37 cellular contexts compared by ENCODE assay signal in genomic region chr1:156939786-156940334, GRCh38. TPM values are rescaled to one million over a fixed set of nuclear protein-coding genes. Genes with fewer than 3 reads are reported as not detected.
"Had no signal": no experiment of that assay in that cellular context is flagged by ENCODE, and none has a peak within 500 bp of the region (broad histone marks: within the 10 kb centered on the region; RNA-seq: fewer than 3 reads in every experiment).

No MANE protein-coding gene starts in this region.

- H3K4me1 ChIP-seq: adrenal gland, body of pancreas, breast epithelium had no signal

- H3K36me3 ChIP-seq: breast epithelium had no signal

- DNase-seq: activated B cell treated with CpG ODN at 0.5 μM for 24 hours; activated CD4-positive, alpha-beta memory T cell treated with anti-CD3 and anti-CD28 coated beads for 36 hours; activated CD4-positive, alpha-beta T cell treated with anti-CD3 and anti-CD28 coated beads for 4 hours; activated CD4-positive, alpha-beta T cell treated with anti-CD3 and anti-CD28 coated beads, Interleukin-2, amount 10 ng/mL, durations not matched to agents 24 days and 14 days; activated CD4-positive, alpha-beta T cell treated with anti-CD3 and anti-CD28 coated beads, Interleukin-2, amount 50 U/mL, for 1 hour; activated CD4-positive, alpha-beta T cell treated with anti-CD3 and anti-CD28 coated beads, Interleukin-2, amount 50 U/mL, for 4 hours; activated CD4-positive, CD25-positive, alpha-beta regulatory T cell treated with anti-CD3 and anti-CD28 coated beads, Interleukin-2, amount 50 U/mL, for 72 hours; activated CD8-positive, alpha-beta memory T cell treated with anti-CD3 and anti-CD28 coated beads, Interleukin-2, amount 50 U/mL, for 4 hours; activated CD8-positive, alpha-beta T cell treated with anti-CD3 and anti-CD28 coated beads for 36 hours; activated effector memory CD4-positive, alpha-beta T cell treated with anti-CD3 and anti-CD28 coated beads, Interleukin-2, amount 50 U/mL, for 16 hours; activated gamma-delta T cell treated with Interleukin-2 at 50 U/mL for 16 hours; activated naive CD4-positive, alpha-beta T cell; activated naive CD4-positive, alpha-beta T cell treated with anti-CD3 and anti-CD28 coated beads for 36 hours; activated naive CD4-positive, alpha-beta T cell treated with anti-CD3 and anti-CD28 coated beads, Interleukin-2, amount 50 U/mL, for 16 hours; activated naive CD8-positive, alpha-beta T cell treated with anti-CD3 and anti-CD28 coated beads for 36 hours; activated T-cell treated with anti-CD3 and anti-CD28 coated beads for 4 hours; activated T-cell treated with anti-CD3 and anti-CD28 coated beads, Interleukin-2, amount 50 U/mL, for 1 hour; activated T-cell treated with anti-CD3 and anti-CD28 coated beads, Interleukin-2, amount 50 U/mL, for 4 hours; activated T-cell treated with anti-CD3 and anti-CD28 coated beads, Interleukin-2, amount 50 U/mL, for 72 hours; amniotic stem cell; aorta; body of pancreas; brain microvascular endothelial cell; central memory CD4-positive, alpha-beta T cell; T-helper 1 cell; T-helper 2 cell; T-helper 9 cell had no signal

- ATAC-seq: activated CD8-positive, alpha-beta T cell treated with anti-CD3 and anti-CD28 coated beads for 36 hours; activated naive CD4-positive, alpha-beta T cell treated with anti-CD3 and anti-CD28 coated beads, Interleukin-2, amount 50 U/mL, for 72 hours; activated T-cell treated with anti-CD3 and anti-CD28 coated beads, Interleukin-2, amount 50 U/mL, for 4 hours; activated T-cell treated with anti-CD3 and anti-CD28 coated beads, Interleukin-2, amount 50 U/mL, for 72 hours; activated T-helper 17 cell treated with anti-CD3 and anti-CD28 coated beads, Interleukin-2, amount 50 U/mL, for 72 hours; body of pancreas had no signal

- H3K36me3 Mint-ChIP-seq: activated naive CD4-positive, alpha-beta T cell treated with anti-CD3 and anti-CD28 coated beads, Interleukin-2, amount 50 U/mL, for 72 hours; activated naive CD8-positive, alpha-beta T cell treated with anti-CD3 and anti-CD28 coated beads for 36 hours had no signal

- H3K27ac ChIP-seq: adrenal gland, body of pancreas, brain microvascular endothelial cell, breast epithelium, VCaP had no signal

- H3K27me3 Mint-ChIP-seq: activated CD4-positive, alpha-beta memory T cell treated with anti-CD3 and anti-CD28 coated beads for 36 hours; activated CD4-positive, alpha-beta T cell treated with anti-CD3 and anti-CD28 coated beads, Interleukin-2, amount 10 ng/mL, durations not matched to agents 24 days and 14 days; activated CD8-positive, alpha-beta T cell treated with anti-CD3 and anti-CD28 coated beads for 36 hours; activated naive CD8-positive, alpha-beta T cell treated with anti-CD3 and anti-CD28 coated beads for 36 hours; activated T-helper 17 cell treated with anti-CD3 and anti-CD28 coated beads, Interleukin-2, amount 50 U/mL, for 72 hours had no signal

- H3K9me3 Mint-ChIP-seq: activated B cell treated with CpG ODN at 0.5 μM for 24 hours; activated CD4-positive, alpha-beta memory T cell treated with anti-CD3 and anti-CD28 coated beads for 36 hours; activated CD4-positive, alpha-beta T cell treated with anti-CD3 and anti-CD28 coated beads, Interleukin-2, amount 10 ng/mL, durations not matched to agents 24 days and 14 days; activated CD8-positive, alpha-beta T cell treated with anti-CD3 and anti-CD28 coated beads for 36 hours; activated naive CD4-positive, alpha-beta T cell treated with anti-CD3 and anti-CD28 coated beads for 36 hours; activated naive CD4-positive, alpha-beta T cell treated with anti-CD3 and anti-CD28 coated beads, Interleukin-2, amount 50 U/mL, for 72 hours; activated naive CD8-positive, alpha-beta T cell treated with anti-CD3 and anti-CD28 coated beads for 36 hours; activated T-cell treated with anti-CD3 and anti-CD28 coated beads, Interleukin-2, amount 50 U/mL, for 4 hours; activated T-cell treated with anti-CD3 and anti-CD28 coated beads, Interleukin-2, amount 50 U/mL, for 72 hours; activated T-helper 1 cell treated with anti-CD3 and anti-CD28 coated beads, Interleukin-12 subunit alpha, Interleukin-12 subunit beta, Interleukin-2, Interleukin-4 antibody, amounts not matched to agents 30 ng/mL and 10 ng/mL and 1 ng/mL, durations not matched to agents 14 hours and 24 hours and 36 hours; activated T-helper 17 cell treated with anti-CD3 and anti-CD28 coated beads, Interleukin-2, amount 50 U/mL, for 72 hours; T-helper 1 cell treated with Interleukin-12 subunit alpha and Interleukin-12 subunit beta and Interleukin-4 antibody, amounts not matched to agents 30 μg/mL and 1 μg/mL, for 36 hours; T-helper 2 cell treated with Interferon-gamma antibody and Interleukin-4, amounts not matched to agents 5 μg/mL and 100 μg/mL, for 36 hours had no signal

- H3K4me1 Mint-ChIP-seq: activated B cell treated with CpG ODN at 0.5 μM for 24 hours; activated CD4-positive, alpha-beta T cell treated with anti-CD3 and anti-CD28 coated beads, Interleukin-2, amount 10 ng/mL, durations not matched to agents 24 days and 14 days; activated naive CD8-positive, alpha-beta T cell treated with anti-CD3 and anti-CD28 coated beads for 36 hours; activated T-helper 17 cell treated with anti-CD3 and anti-CD28 coated beads, Interleukin-2, amount 50 U/mL, for 72 hours had no signal

- H3K9me3 ChIP-seq: adrenal gland, body of pancreas, breast epithelium had no signal

- H3K27me3 ChIP-seq: adrenal gland, body of pancreas, brain microvascular endothelial cell, breast epithelium had no signal

- H3K4me3 Mint-ChIP-seq: activated B cell treated with CpG ODN at 0.5 μM for 24 hours; activated CD4-positive, alpha-beta memory T cell treated with anti-CD3 and anti-CD28 coated beads for 36 hours; activated CD4-positive, alpha-beta T cell treated with anti-CD3 and anti-CD28 coated beads, Interleukin-2, amount 10 ng/mL, durations not matched to agents 24 days and 14 days; activated CD8-positive, alpha-beta T cell treated with anti-CD3 and anti-CD28 coated beads for 36 hours; activated naive CD4-positive, alpha-beta T cell treated with anti-CD3 and anti-CD28 coated beads for 36 hours; activated naive CD8-positive, alpha-beta T cell treated with anti-CD3 and anti-CD28 coated beads for 36 hours; activated T-cell treated with anti-CD3 and anti-CD28 coated beads, Interleukin-2, amount 50 U/mL, for 4 hours; activated T-cell treated with anti-CD3 and anti-CD28 coated beads, Interleukin-2, amount 50 U/mL, for 72 hours; activated T-helper 1 cell treated with anti-CD3 and anti-CD28 coated beads, Interleukin-12 subunit alpha, Interleukin-12 subunit beta, Interleukin-2, Interleukin-4 antibody, amounts not matched to agents 30 ng/mL and 10 ng/mL and 1 ng/mL, durations not matched to agents 14 hours and 24 hours and 36 hours; activated T-helper 17 cell treated with anti-CD3 and anti-CD28 coated beads, Interleukin-2, amount 50 U/mL, for 72 hours; T-helper 1 cell treated with Interleukin-12 subunit alpha and Interleukin-12 subunit beta and Interleukin-4 antibody, amounts not matched to agents 30 μg/mL and 1 μg/mL, for 36 hours; T-helper 2 cell treated with Interferon-gamma antibody and Interleukin-4, amounts not matched to agents 5 μg/mL and 100 μg/mL, for 36 hours had no signal

- H3K4me3 ChIP-seq: adrenal gland, body of pancreas, breast epithelium had no signal

- H3K27ac Mint-ChIP-seq: activated B cell treated with CpG ODN at 0.5 μM for 24 hours; activated CD4-positive, alpha-beta memory T cell treated with anti-CD3 and anti-CD28 coated beads for 36 hours; activated CD4-positive, alpha-beta T cell treated with anti-CD3 and anti-CD28 coated beads, Interleukin-2, amount 10 ng/mL, durations not matched to agents 24 days and 14 days; activated CD8-positive, alpha-beta T cell treated with anti-CD3 and anti-CD28 coated beads for 36 hours; activated naive CD4-positive, alpha-beta T cell treated with anti-CD3 and anti-CD28 coated beads for 36 hours; activated naive CD4-positive, alpha-beta T cell treated with anti-CD3 and anti-CD28 coated beads, Interleukin-2, amount 50 U/mL, for 72 hours; activated naive CD8-positive, alpha-beta T cell treated with anti-CD3 and anti-CD28 coated beads for 36 hours; activated T-cell treated with anti-CD3 and anti-CD28 coated beads, Interleukin-2, amount 50 U/mL, for 72 hours; activated T-helper 1 cell treated with anti-CD3 and anti-CD28 coated beads, Interleukin-12 subunit alpha, Interleukin-12 subunit beta, Interleukin-2, Interleukin-4 antibody, amounts not matched to agents 30 ng/mL and 10 ng/mL and 1 ng/mL, durations not matched to agents 14 hours and 24 hours and 36 hours; activated T-helper 17 cell treated with anti-CD3 and anti-CD28 coated beads, Interleukin-2, amount 50 U/mL, for 72 hours; T-helper 1 cell treated with Interleukin-12 subunit alpha and Interleukin-12 subunit beta and Interleukin-4 antibody, amounts not matched to agents 30 μg/mL and 1 μg/mL, for 36 hours; T-helper 2 cell treated with Interferon-gamma antibody and Interleukin-4, amounts not matched to agents 5 μg/mL and 100 μg/mL, for 36 hours had no signal

RNA-seq across cellular contexts. Expression of gene LRRC71, which starts 19.4 kb away (rescaled TPM):
- total RNA-seq: activated B cell treated with CpG ODN at 0.5 μM for 24 hours; activated CD4-positive, alpha-beta memory T cell treated with anti-CD3 and anti-CD28 coated beads for 36 hours; activated CD4-positive, alpha-beta T cell treated with anti-CD3 and anti-CD28 coated beads, Interleukin-2, amount 10 ng/mL, durations not matched to agents 24 days and 14 days; activated CD8-positive, alpha-beta memory T cell treated with anti-CD3 and anti-CD28 coated beads for 36 hours; activated CD8-positive, alpha-beta T cell treated with anti-CD3 and anti-CD28 coated beads for 36 hours; activated naive CD4-positive, alpha-beta T cell treated with anti-CD3 and anti-CD28 coated beads for 36 hours; activated naive CD4-positive, alpha-beta T cell treated with anti-CD3 and anti-CD28 coated beads, Interleukin-2, amount 50 U/mL, for 72 hours; activated naive CD8-positive, alpha-beta T cell treated with anti-CD3 and anti-CD28 coated beads for 36 hours; activated T-cell treated with anti-CD3 and anti-CD28 coated beads, Interleukin-2, amount 50 U/mL, for 4 hours; activated T-cell treated with anti-CD3 and anti-CD28 coated beads, Interleukin-2, amount 50 U/mL, for 72 hours; activated T-helper 1 cell treated with anti-CD3 and anti-CD28 coated beads, Interleukin-12 subunit alpha, Interleukin-12 subunit beta, Interleukin-2, Interleukin-4 antibody, amounts not matched to agents 30 ng/mL and 10 ng/mL and 1 ng/mL, durations not matched to agents 14 hours and 24 hours and 36 hours; activated T-helper 17 cell treated with anti-CD3 and anti-CD28 coated beads, Interleukin-2, amount 50 U/mL, for 72 hours; body of pancreas; breast epithelium; cardiac septum had no signal

RNA-seq across cellular contexts. Expression of gene PEAR1, which starts 46.3 kb away (rescaled TPM):
- total RNA-seq: activated B cell treated with CpG ODN at 0.5 μM for 24 hours; activated CD4-positive, alpha-beta memory T cell treated with anti-CD3 and anti-CD28 coated beads for 36 hours; activated naive CD4-positive, alpha-beta T cell treated with anti-CD3 and anti-CD28 coated beads for 36 hours; activated naive CD8-positive, alpha-beta T cell treated with anti-CD3 and anti-CD28 coated beads for 36 hours; activated T-helper 17 cell treated with anti-CD3 and anti-CD28 coated beads, Interleukin-2, amount 50 U/mL, for 72 hours had no signal
